Comparison of ENCODE assay signal across 25 cellular contexts in genomic region chr6:49269190-49269589, GRCh38.
DNase-seq lines count a peak whose midpoint lies in the region; ATAC-seq and TF ChIP-seq lines count a peak whose summit lies in the region.
"Had no signal": no experiment of that assay in that cellular context is flagged by ENCODE, and none has a peak within 500 bp of the region (broad histone marks: within the 10 kb centered on the region; RNA-seq: fewer than 3 reads in every experiment).

No MANE protein-coding gene starts in this region.

- H3K4me1 Mint-ChIP-seq in immature natural killer cell: no peaks in the 10 kb centered on the region
- H3K4me1 Mint-ChIP-seq: activated CD4-positive, alpha-beta T cell treated with anti-CD3 and anti-CD28 coated beads, Interleukin-2, amount 10 ng/mL, durations not matched to agents 24 days and 14 days; nephron progenitor cell; T-helper 17 cell had no signal

- no peak overlapping the region for H3K4me3 ChIP-seq in choroid plexus epithelial cell (ENCODE audit: low read depth, low read length)
- H3K4me3 ChIP-seq in brain microvascular endothelial cell (ENCODE audit: low read depth, low read length): no peak overlapping the region
- H3K4me3 ChIP-seq: esophagus squamous epithelium, heart right ventricle, mucosa of descending colon, sigmoid colon had no signal

- H3K36me3 Mint-ChIP-seq in immature natural killer cell: no peaks in the 10 kb centered on the region

- no peak overlapping the region for H3K27ac Mint-ChIP-seq in immature natural killer cell
- H3K27ac Mint-ChIP-seq: activated CD4-positive, alpha-beta T cell treated with anti-CD3 and anti-CD28 coated beads, Interleukin-2, amount 10 ng/mL, durations not matched to agents 24 days and 14 days; activated T-helper 1 cell treated with anti-CD3 and anti-CD28 coated beads, Interleukin-12 subunit alpha, Interleukin-12 subunit beta, Interleukin-2, Interleukin-4 antibody, amounts not matched to agents 30 ng/mL and 10 ng/mL and 1 ng/mL, durations not matched to agents 14 hours and 24 hours and 36 hours; nephron progenitor cell; T-helper 17 cell had no signal

- no peak for TF ChIP-seq CTCF in choroid plexus epithelial cell (conservative IDR thresholded peaks at IDR 0.05; ENCODE audit: low read depth, low read length)
- no peak for TF ChIP-seq CTCF in brain microvascular endothelial cell (IDR thresholded peaks at IDR 0.05; ENCODE audit: low read depth, low read length, missing control alignments)

- no peaks in the 10 kb centered on the region for H3K27me3 ChIP-seq in brain microvascular endothelial cell (replicated peaks)
- H3K27me3 ChIP-seq: esophagus squamous epithelium, heart right ventricle, sigmoid colon had no signal

- peaks cover 3 to 34% (median 8%) of the 10 kb centered on the region in 6 donors for H3K9me3 Mint-ChIP-seq in immature natural killer cell
- H3K9me3 Mint-ChIP-seq: activated CD4-positive, alpha-beta T cell treated with anti-CD3 and anti-CD28 coated beads, Interleukin-2, amount 10 ng/mL, durations not matched to agents 24 days and 14 days; activated T-helper 1 cell treated with anti-CD3 and anti-CD28 coated beads, Interleukin-12 subunit alpha, Interleukin-12 subunit beta, Interleukin-2, Interleukin-4 antibody, amounts not matched to agents 30 ng/mL and 10 ng/mL and 1 ng/mL, durations not matched to agents 14 hours and 24 hours and 36 hours had no signal

- in situ Hi-C loops in brain microvascular endothelial cell (cut with HindIII; ENCODE audit: low pct_ligation_motif_present, low sequenced_read_pairs): no loop called here

- no peak overlapping the region for H3K4me3 Mint-ChIP-seq in immature natural killer cell
- H3K4me3 Mint-ChIP-seq: activated CD4-positive, alpha-beta T cell treated with anti-CD3 and anti-CD28 coated beads, Interleukin-2, amount 10 ng/mL, durations not matched to agents 24 days and 14 days; activated T-helper 1 cell treated with anti-CD3 and anti-CD28 coated beads, Interleukin-12 subunit alpha, Interleukin-12 subunit beta, Interleukin-2, Interleukin-4 antibody, amounts not matched to agents 30 ng/mL and 10 ng/mL and 1 ng/mL, durations not matched to agents 14 hours and 24 hours and 36 hours; nephron progenitor cell; T-helper 17 cell had no signal

- ATAC-seq in HG03442 (IDR thresholded peaks at IDR 0.05; ENCODE audit: unreplicated experiment): no peak
- ATAC-seq: HCT116, heart right ventricle, left ventricle myocardium superior, mucosa of descending colon, T-helper 17 cell had no signal

- no peaks in the 10 kb centered on the region for H3K27me3 Mint-ChIP-seq in immature natural killer cell (ENCODE audit: low read depth in 3 of 3)
- H3K27me3 Mint-ChIP-seq: activated CD4-positive, alpha-beta T cell treated with anti-CD3 and anti-CD28 coated beads, Interleukin-2, amount 10 ng/mL, durations not matched to agents 24 days and 14 days; T-helper 17 cell had no signal

- H3K27ac ChIP-seq in brain microvascular endothelial cell: no peak overlapping the region
- H3K27ac ChIP-seq: esophagus squamous epithelium, heart right ventricle, sigmoid colon had no signal

- DNase-seq in EH (ENCODE audit: low read depth): peak; percentile 9
- peak; percentile 61 for DNase-seq in M059J (ENCODE audit: low read depth)
- DNase-seq in choroid plexus epithelial cell (ENCODE audit: low read depth): peak; percentile 7
- DNase-seq in kidney tubule cell (ENCODE audit: low spot score): peak; percentile 6
- no peak for DNase-seq in immature natural killer cell
- DNase-seq in brain microvascular endothelial cell: no peak
- DNase-seq in NCI-H1417 treated with DMSO at 0.1 percent for 48 hours (lab: John Stamatoyannopoulos, UW): no peak
- DNase-seq: activated CD4-positive, alpha-beta T cell treated with anti-CD3 and anti-CD28 coated beads, Interleukin-2, amount 10 ng/mL, durations not matched to agents 24 days and 14 days; activated naive CD4-positive, alpha-beta T cell treated with anti-CD3 and anti-CD28 coated beads, Interleukin-2, amount 50 U/mL, for 16 hours; aorta; DMS 273 treated with DMSO at 0.1 percent for 48 hours; effector memory CD4-positive, alpha-beta T cell; esophagus squamous epithelium; heart right ventricle; left ventricle myocardium superior; mucosa of descending colon; NCI-H1092 treated with DMSO at 0.1 percent for 48 hours; NCI-H2029 treated with DMSO at 0.1 percent for 48 hours; NCI-H345; nephron progenitor cell; sigmoid colon; T-helper 17 cell had no signal

- no peaks in the 10 kb centered on the region for H3K36me3 ChIP-seq in brain microvascular endothelial cell (replicated peaks)
- H3K36me3 ChIP-seq: esophagus squamous epithelium, heart right ventricle, sigmoid colon had no signal

Comparison
In these comparisons a context has a peak if more than half of its experiments do, and no peak if none do; other contexts are left out.
1. DNase-seq: peak in EH (single experiment), M059J (single experiment), choroid plexus epithelial cell (single experiment) and kidney tubule cell (single experiment); none in immature natural killer cell (0 of 3), brain microvascular endothelial cell (single experiment) and NCI-H1417 treated with DMSO at 0.1 percent for 48 hours (single experiment).